Comparison of ENCODE assay signal across 18 cellular contexts in the genomic region with DNA sequence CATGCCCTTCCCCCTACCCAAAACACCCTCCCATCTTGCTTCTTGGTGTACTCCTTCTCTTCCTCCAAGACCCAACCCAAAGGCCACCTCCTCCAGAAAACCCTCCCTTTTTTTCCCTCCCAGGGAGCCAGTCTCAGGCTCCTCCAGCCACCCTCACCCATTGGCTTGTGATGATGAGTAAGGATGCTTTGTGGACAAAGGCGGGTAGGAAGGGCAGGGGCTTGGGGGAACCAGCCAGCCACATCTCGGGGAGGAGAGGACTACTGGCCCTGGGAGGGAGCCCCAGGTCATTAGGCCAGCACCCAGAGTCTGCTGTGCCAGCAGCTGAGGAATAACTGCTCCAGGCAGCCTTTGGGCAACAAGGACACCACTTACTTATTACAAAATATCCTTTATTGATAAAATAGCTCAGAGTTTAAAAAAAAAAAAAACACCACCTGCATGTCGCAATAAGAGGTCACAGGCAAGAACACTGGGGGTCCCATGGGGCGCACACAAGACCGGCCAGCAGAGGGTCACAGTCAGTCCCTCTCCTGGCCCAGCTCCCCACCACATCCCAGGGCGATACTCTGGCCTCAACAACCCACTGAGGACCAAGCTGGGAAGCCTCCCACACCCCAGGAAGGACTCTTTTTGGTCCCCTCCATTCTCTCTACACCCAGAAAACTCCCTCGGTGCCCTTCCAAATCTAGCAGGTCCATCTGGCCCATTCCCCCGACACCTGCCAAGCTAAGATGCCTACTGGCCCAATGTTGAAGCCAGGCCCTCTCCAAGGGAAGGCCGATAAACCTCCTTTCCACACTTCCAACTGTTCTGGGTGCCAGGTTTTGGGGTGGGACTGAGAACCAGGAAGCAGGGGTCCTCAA. TPM values are rescaled to one million over a fixed set of nuclear protein-coding genes. Genes with fewer than 3 reads are reported as not detected.
DNase-seq lines count a peak whose midpoint lies in the region; ATAC-seq, FAIRE-seq and TF ChIP-seq lines count a peak whose summit lies in the region.
"Had no signal": no experiment of that assay in that cellular context is flagged by ENCODE, and none has a peak within 500 bp of the region (broad histone marks: within the 10 kb centered on the region; RNA-seq: fewer than 3 reads in every experiment).

No MANE protein-coding gene starts in this region.

- FAIRE-seq in kidney (lab: Jason Lieb, UNC) = no peak
- FAIRE-seq: HTR-8/SVneo had no signal

- no peak for TF ChIP-seq CTCF in kidney (IDR thresholded peaks at IDR 0.05; ENCODE audit: borderline replicate concordance, extremely low read depth, insufficient read depth)
- no peak for TF ChIP-seq CTCF in psoas muscle (IDR thresholded peaks at IDR 0.05)

- H3K27ac Mint-ChIP-seq in activated T-helper 17 cell treated with anti-CD3 and anti-CD28 coated beads, Interleukin-2, amount 50 U/mL, for 72 hours = no peak overlapping the region
- H3K27ac Mint-ChIP-seq: H9 had no signal

- in situ Hi-C loops in G401 (cut with HindIII; ENCODE audit: low sequenced_read_pairs) = no loop called here

- H3K27me3 ChIP-seq in BLaER1 treated with 17β-estradiol and CSF1 and Interleukin-3, amounts not matched to agents 10 nM and 100 nM = peaks cover 16 to 39% (median 29%) of the 10 kb centered on the region in 11 experiments
- peaks cover 0 to 23% (median 0%) of the 10 kb centered on the region in 3 donors for H3K27me3 ChIP-seq in psoas muscle (ENCODE audit: insufficient read depth in 3 of 3, low read length in 2 of 3)

- intact Hi-C loops in kidney (cut with DNase I) (no loop called here), psoas muscle (cut with DNase I) (loop anchor here (10.0 kb wide), 1 partner anchor 88 kb away; no protein-coding TSS in a partner anchor)

- H3K36me3 Mint-ChIP-seq in activated T-helper 17 cell treated with anti-CD3 and anti-CD28 coated beads, Interleukin-2, amount 50 U/mL, for 72 hours (ENCODE audit: low read depth) = no peaks in the 10 kb centered on the region

- peaks cover 24 to 80% (median 65%) of the 10 kb centered on the region in 10 experiments for H3K4me1 ChIP-seq in BLaER1 treated with 17β-estradiol and CSF1 and Interleukin-3, amounts not matched to agents 10 nM and 100 nM
- H3K4me1 ChIP-seq in kidney (ENCODE audit: control insufficient read depth in 1 of 2, insufficient read depth in 1 of 2, low read depth in 1 of 2, low read length in 2 of 2) (peaks cover 0 to 14% of the 10 kb centered on the region in 2 donors), psoas muscle (no peaks in the 10 kb centered on the region)

- H3K4me2 ChIP-seq in BLaER1 treated with 17β-estradiol and CSF1 and Interleukin-3, amounts not matched to agents 10 nM and 100 nM = peak overlapping the region in 8 of 11 experiments; percentile 18 to 99 (median 97); a peak in 11 of 22 replicates

- H3K4me3 ChIP-seq in BLaER1 treated with 17β-estradiol and CSF1 and Interleukin-3, amounts not matched to agents 10 nM and 100 nM = no peak overlapping the region
- H3K4me3 ChIP-seq in kidney (ENCODE audit: low read length in 2 of 2) (no peak overlapping the region), psoas muscle (peak overlapping the region; percentile 66)
- H3K4me3 ChIP-seq: SJSA1 had no signal

- ATAC-seq in psoas muscle = no peak
- no peak for ATAC-seq in activated T-helper 17 cell treated with anti-CD3 and anti-CD28 coated beads, Interleukin-2, amount 50 U/mL, for 72 hours (replicated peaks)

- 81 to 89% (median 83%) methylated on average over 9 of the region's 9 CpGs for WGBS in psoas muscle, 3 donors

- no peak overlapping the region for H3K9ac ChIP-seq in BLaER1 treated with 17β-estradiol and CSF1 and Interleukin-3, amounts not matched to agents 10 nM and 100 nM
- H3K9ac ChIP-seq in kidney (ENCODE audit: low read length in 2 of 2) = no peak overlapping the region

- H3K4me3 Mint-ChIP-seq in activated T-helper 17 cell treated with anti-CD3 and anti-CD28 coated beads, Interleukin-2, amount 50 U/mL, for 72 hours = no peak overlapping the region
- H3K4me3 Mint-ChIP-seq: H9 had no signal

- H3K27ac ChIP-seq in BLaER1 treated with 17β-estradiol and CSF1 and Interleukin-3, amounts not matched to agents 10 nM and 100 nM = no peak overlapping the region
- no peak overlapping the region for H3K27ac ChIP-seq in kidney (ENCODE audit: low read depth in 2 of 2, low read length in 2 of 2)
- no peak overlapping the region for H3K27ac ChIP-seq in psoas muscle
- H3K27ac ChIP-seq: SJSA1 had no signal

- DNase-seq in G401 (ENCODE audit: low spot score) (peak; percentile 50), kidney (peak; percentile 16), psoas muscle (no peak), NCI-H510A treated with DMSO at 0.1 percent for 48 hours (lab: John Stamatoyannopoulos, UW) (no peak), retina (no peak)
- DNase-seq: EL; H9; NCI-H1436 treated with DMSO at 0.1 percent for 48 hours; NCI-H2081 treated with DMSO at 0.1 percent for 48 hours; NCI-H345; NK-92 treated with Interleukin-12 subunit alpha and Interleukin-12 subunit beta, amount 100 ng/mL, for 24 hours; OCI-M1 had no signal

- no peaks in the 10 kb centered on the region for H3K4me1 Mint-ChIP-seq in activated T-helper 17 cell treated with anti-CD3 and anti-CD28 coated beads, Interleukin-2, amount 50 U/mL, for 72 hours

- no peaks in the 10 kb centered on the region; a peak in 1 of 22 replicates for H3K9me3 ChIP-seq in BLaER1 treated with 17β-estradiol and CSF1 and Interleukin-3, amounts not matched to agents 10 nM and 100 nM (replicated peaks in 1 of 11)
- no peaks in the 10 kb centered on the region for H3K9me3 ChIP-seq in kidney (ENCODE audit: control insufficient read depth in 1 of 2, low read length in 2 of 2)
- no peaks in the 10 kb centered on the region for H3K9me3 ChIP-seq in psoas muscle

- no peaks in the 10 kb centered on the region for H3K36me3 ChIP-seq in BLaER1 treated with 17β-estradiol and CSF1 and Interleukin-3, amounts not matched to agents 10 nM and 100 nM
- H3K36me3 ChIP-seq in kidney (ENCODE audit: control insufficient read depth in 1 of 2, insufficient read depth in 2 of 2, low read length in 2 of 2) (no peaks in the 10 kb centered on the region), psoas muscle (ENCODE audit: insufficient read depth in 1 of 2, low read depth in 1 of 2) (no peaks in the 10 kb centered on the region)
- H3K36me3 ChIP-seq: SJSA1 had no signal

- H3K27me3 Mint-ChIP-seq in activated T-helper 17 cell treated with anti-CD3 and anti-CD28 coated beads, Interleukin-2, amount 50 U/mL, for 72 hours = peaks cover 5% of the 10 kb centered on the region

- peaks cover 0 to 16% (median 0%) of the 10 kb centered on the region in 11 experiments; a peak in 2 of 22 replicates for H4K20me1 ChIP-seq in BLaER1 treated with 17β-estradiol and CSF1 and Interleukin-3, amounts not matched to agents 10 nM and 100 nM

- no peaks in the 10 kb centered on the region for H3K9me3 Mint-ChIP-seq in activated T-helper 17 cell treated with anti-CD3 and anti-CD28 coated beads, Interleukin-2, amount 50 U/mL, for 72 hours

RNA-seq across cellular contexts. Expression of gene ADRA2B, which starts 3.6 kb away (rescaled TPM):
- total RNA-seq in G401 (2014; rRNA removed; shearing (Covaris generic)) = 0.37 TPM in 1 of 2 replicates, not detected in the other
- total RNA-seq in kidney (1.4 TPM), psoas muscle (1 to 10 TPM; 1.6 to 5.3 (median 2.8) TPM)
- polyA plus RNA-seq in kidney (ENCODE audit: insufficient read depth, low read depth, low replicate concordance) (4.8 TPM), psoas muscle (1 to 10 TPM; 1.7 to 2.1 (median 1.9) TPM)
- total RNA-seq in activated T-helper 17 cell treated with anti-CD3 and anti-CD28 coated beads, Interleukin-2, amount 50 U/mL, for 72 hours = 1 to 10 TPM in 1 of 2 donors, under 1 TPM in 1; 0.09 to 1.3 TPM
- total RNA-seq: SJSA1 had no signal
- polyA plus RNA-seq: AG04450, BJ had no signal

RNA-seq across cellular contexts. Expression of gene ASTL, which starts 25.6 kb away (rescaled TPM):
- 2.6 TPM in 1 of 2 replicates, not detected in the other for total RNA-seq in G401 (2014; rRNA removed; shearing (Covaris generic))
- total RNA-seq in kidney (not detected), psoas muscle (not detected)
- polyA plus RNA-seq in kidney (ENCODE audit: insufficient read depth, low read depth, low replicate concordance) (not detected), psoas muscle (under 1 TPM in 1 of 3 donors, not detected in 2; 0.03 TPM)
- 1 to 10 TPM in 1 of 2 donors, under 1 TPM in 1; 0.93 to 6.9 TPM for total RNA-seq in activated T-helper 17 cell treated with anti-CD3 and anti-CD28 coated beads, Interleukin-2, amount 50 U/mL, for 72 hours
- total RNA-seq: SJSA1 had no signal
- polyA plus RNA-seq: AG04450, BJ had no signal

RNA-seq across cellular contexts. Expression of gene DUSP2, which starts 32.5 kb away (rescaled TPM):
- 37.2 and 44.4 TPM in 2 replicates for total RNA-seq in G401 (2014; rRNA removed; shearing (Covaris generic))
- total RNA-seq in kidney = 11.8 TPM
- polyA plus RNA-seq in kidney (ENCODE audit: insufficient read depth, low read depth, low replicate concordance) = 5.6 TPM
- total RNA-seq in psoas muscle = 1 to 10 TPM in 3 of 4 donors, under 1 TPM in 1; 0.64 to 2.4 (median 1.8) TPM
- 1 to 10 TPM; 3.1 to 5.8 (median 4.1) TPM for polyA plus RNA-seq in psoas muscle
- total RNA-seq in activated T-helper 17 cell treated with anti-CD3 and anti-CD28 coated beads, Interleukin-2, amount 50 U/mL, for 72 hours = 100 to 1,000 TPM in 1 of 2 donors, 10 to 100 TPM in 1; 82.0 to 379 TPM

Comparison
In these comparisons a context has a peak if more than half of its experiments do, and no peak if none do; other contexts are left out.
1. DNase-seq: peak in G401 (single experiment) and kidney (single experiment); none in psoas muscle (0 of 2), NCI-H510A treated with DMSO at 0.1 percent for 48 hours (single experiment) and retina (single experiment).